ENCODE assay signal across 12 cellular contexts in the genomic region with DNA sequence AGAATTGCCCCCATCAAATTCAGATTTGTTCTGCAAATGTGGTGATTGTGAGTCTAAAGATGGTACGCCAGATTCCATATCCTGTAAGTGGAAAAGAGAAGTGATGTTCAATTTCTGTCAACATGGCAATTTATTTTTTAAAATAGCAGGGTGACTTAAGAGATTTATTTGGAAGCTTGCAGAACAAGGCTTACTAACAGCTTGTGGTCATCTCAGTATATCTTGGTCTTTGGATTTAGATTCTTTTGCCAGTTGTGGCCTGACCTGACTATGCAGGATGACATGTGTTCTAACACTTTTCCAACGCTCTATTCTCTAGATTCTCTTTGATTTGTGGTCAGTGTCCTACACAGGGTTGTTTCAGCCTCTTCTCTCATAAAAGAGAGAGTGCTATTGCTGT.
A peak's percentile ranks its signal among the peaks of the same experiment; 100 is the strongest.
DNase-seq lines count a peak whose midpoint lies in the region; ATAC-seq and TF ChIP-seq lines count a peak whose summit lies in the region.
"Had no signal": no experiment of that assay in that cellular context is flagged by ENCODE, and none has a peak within 500 bp of the region (broad histone marks: within the 10 kb centered on the region; RNA-seq: fewer than 3 reads in every experiment).

No MANE protein-coding gene starts in this region.

- no peaks in the 10 kb centered on the region for H3K36me3 ChIP-seq in left lung

- TF ChIP-seq CTCF in left lung (IDR thresholded peaks at IDR 0.05) = no peak

- no peaks in the 10 kb centered on the region for H3K9me3 ChIP-seq in left lung

- no peak overlapping the region for H3K4me3 ChIP-seq in left lung
- H3K4me3 ChIP-seq: GM12878, SK-N-MC had no signal

- ATAC-seq in left lung = peak; percentile 55

- intact Hi-C loops in left lung (cut with DNase I) = no loop called here

- H3K27me3 ChIP-seq in left lung = no peaks in the 10 kb centered on the region

- DNase-seq in AG20443 (ENCODE audit: low spot score) (peak; percentile 39), GM03348 (ENCODE audit: low spot score) (peak; percentile 51), amniotic epithelial cell (ENCODE audit: low read depth) (peak; percentile 85), left lung (no peak), NCI-H2196 treated with DMSO at 0.1 percent for 48 hours (lab: John Stamatoyannopoulos, UW; ENCODE audit: unreplicated experiment) (no peak), NCI-H2081 (lab: John Stamatoyannopoulos, UW) (no peak)
- DNase-seq in effector CD4-positive, alpha-beta T cell = no peak
- DNase-seq: endodermal cell, NCI-H1417, NCI-H526 treated with DMSO at 0.1 percent for 48 hours had no signal

- peak overlapping the region in 1 of 2 donors; percentile 0 for H3K27ac ChIP-seq in left lung
- H3K27ac ChIP-seq: SK-N-MC had no signal

- peaks cover 0 to 42% of the 10 kb centered on the region in 2 donors for H3K4me1 ChIP-seq in left lung

Comparison
In these comparisons a context has a peak if more than half of its experiments do, and no peak if none do; other contexts are left out.
1. DNase-seq: peak in AG20443 (single experiment), GM03348 (single experiment) and amniotic epithelial cell (single experiment); none in left lung (0 of 2), NCI-H2196 treated with DMSO at 0.1 percent for 48 hours (single experiment), NCI-H2081 (0 of 2) and effector CD4-positive, alpha-beta T cell (single experiment).